ENCODE assay signal across 23 cellular contexts in genomic region chr1:22231995-22232690, GRCh38.
A peak's percentile ranks its signal among the peaks of the same experiment; 100 is the strongest.
DNase-seq lines count a peak whose midpoint lies in the region; ATAC-seq and TF ChIP-seq lines count a peak whose summit lies in the region.
"Had no signal": no experiment of that assay in that cellular context is flagged by ENCODE, and none has a peak within 500 bp of the region (broad histone marks: within the 10 kb centered on the region; RNA-seq: fewer than 3 reads in every experiment).

No MANE protein-coding gene starts in this region.

- 0 out of 7 replicates have a peak overlapping the region, but pooled peaks of 1 of the 3 experiments have one; percentile 16 for H3K27ac Mint-ChIP-seq in H9
- no peak overlapping the region for H3K27ac Mint-ChIP-seq in activated naive CD4-positive, alpha-beta T cell treated with anti-CD3 and anti-CD28 coated beads, Interleukin-2, amount 10 ng/mL, durations not matched to agents 7 days and 5 days
- H3K27ac Mint-ChIP-seq: activated B cell treated with CpG ODN at 0.5 μM for 24 hours; activated naive CD4-positive, alpha-beta T cell treated with anti-CD3 and anti-CD28 coated beads, Interleukin-2, amount 50 U/mL, for 72 hours; activated T-helper 1 cell treated with anti-CD3 and anti-CD28 coated beads, Interleukin-12 subunit alpha, Interleukin-12 subunit beta, Interleukin-2, Interleukin-4 antibody, amounts not matched to agents 30 ng/mL and 10 ng/mL and 1 ng/mL, durations not matched to agents 14 hours and 24 hours and 36 hours; memory B cell had no signal

- no peaks in the 10 kb centered on the region for H3K36me3 Mint-ChIP-seq in H9 (ENCODE audit: insufficient read depth in 1 of 3, low read depth in 3 of 3)
- H3K36me3 Mint-ChIP-seq in activated naive CD4-positive, alpha-beta T cell treated with anti-CD3 and anti-CD28 coated beads, Interleukin-2, amount 10 ng/mL, durations not matched to agents 7 days and 5 days = no peaks in the 10 kb centered on the region
- H3K36me3 Mint-ChIP-seq: activated naive CD4-positive, alpha-beta T cell treated with anti-CD3 and anti-CD28 coated beads, Interleukin-2, amount 50 U/mL, for 72 hours; memory B cell had no signal

- H3K4me3 ChIP-seq in choroid plexus epithelial cell (ENCODE audit: low read depth, low read length) (no peak overlapping the region), trophoblast cell (ENCODE audit: low read depth, low read length) (no peak overlapping the region)
- H3K4me3 ChIP-seq: GM23248, PC-9, transverse colon had no signal

- H3K4me1 Mint-ChIP-seq in H9 = peaks cover 27 to 58% of the 10 kb centered on the region in 2 experiments
- no peaks in the 10 kb centered on the region for H3K4me1 Mint-ChIP-seq in activated naive CD4-positive, alpha-beta T cell treated with anti-CD3 and anti-CD28 coated beads, Interleukin-2, amount 10 ng/mL, durations not matched to agents 7 days and 5 days
- H3K4me1 Mint-ChIP-seq: activated B cell treated with CpG ODN at 0.5 μM for 24 hours, memory B cell had no signal

- no peak overlapping the region for H3K56ac ChIP-seq in H9 (ENCODE audit: insufficient read length, low read depth, low read length)

- H3K27ac ChIP-seq in H9 (ENCODE audit: insufficient read length, low read depth, low read length) (no peak overlapping the region), trophoblast cell (ENCODE audit: low read depth, low read length) (no peak overlapping the region)
- H3K27ac ChIP-seq: GM23248, neutrophil, PC-9, transverse colon had no signal

- H3K9ac ChIP-seq in H9 (ENCODE audit: extremely low read depth, insufficient read length, low read length) (no peak overlapping the region), trophoblast cell (ENCODE audit: low read length) (no peak overlapping the region)
- H3K9ac ChIP-seq: GM23248 had no signal

- no peak overlapping the region for H2BK20ac ChIP-seq in H9 (ENCODE audit: low read depth, low read length, poor library complexity, severe bottlenecking)

- H3K23ac ChIP-seq in H9 (ENCODE audit: insufficient read length, low read depth, low read length) (no peak overlapping the region), trophoblast cell (ENCODE audit: low read length) (no peak overlapping the region)

- H2BK15ac ChIP-seq in H9 (ENCODE audit: low read depth, low read length) = no peak overlapping the region

- CTCF ChIA-PET in activated naive CD4-positive, alpha-beta T cell treated with anti-CD3 and anti-CD28 coated beads, Interleukin-2, amount 10 ng/mL, durations not matched to agents 7 days and 5 days (lab: Charles Lee) = no interaction called here

- H2BK5ac ChIP-seq in H9 (ENCODE audit: insufficient read length, low read length) = no peak overlapping the region
- no peak overlapping the region for H2BK5ac ChIP-seq in trophoblast cell (ENCODE audit: low read depth, low read length, poor library complexity)

- no CpG with 5 or more reads among the region's 6 CpGs for WGBS in H9 (ENCODE audit: extremely low coverage, insufficient read length, low lambda C conversion rate)
- WGBS in trophoblast cell (ENCODE audit: extremely low coverage, insufficient coverage, insufficient read length) = no CpG with 5 or more reads among the region's 6 CpGs

- no peaks in the 10 kb centered on the region; the same call in none of the 2 replicates for H3K27me3 Mint-ChIP-seq in H9 (ENCODE audit: low read depth)
- peaks cover 48% of the 10 kb centered on the region for H3K27me3 Mint-ChIP-seq in activated naive CD4-positive, alpha-beta T cell treated with anti-CD3 and anti-CD28 coated beads, Interleukin-2, amount 10 ng/mL, durations not matched to agents 7 days and 5 days

- H3K4me3 Mint-ChIP-seq in H9 = no peak overlapping the region
- H3K4me3 Mint-ChIP-seq in activated naive CD4-positive, alpha-beta T cell treated with anti-CD3 and anti-CD28 coated beads, Interleukin-2, amount 10 ng/mL, durations not matched to agents 7 days and 5 days = no peak overlapping the region
- H3K4me3 Mint-ChIP-seq: activated B cell treated with CpG ODN at 0.5 μM for 24 hours; activated T-helper 1 cell treated with anti-CD3 and anti-CD28 coated beads, Interleukin-12 subunit alpha, Interleukin-12 subunit beta, Interleukin-2, Interleukin-4 antibody, amounts not matched to agents 30 ng/mL and 10 ng/mL and 1 ng/mL, durations not matched to agents 14 hours and 24 hours and 36 hours; memory B cell had no signal

- H4K8ac ChIP-seq in H9 (replicated peaks; ENCODE audit: insufficient read length, low read depth, low read length) = no peak overlapping the region
- H4K8ac ChIP-seq in trophoblast cell (ENCODE audit: low read depth, low read length) = no peak overlapping the region

- H3K79me2 ChIP-seq in H9 (ENCODE audit: insufficient read depth, low read length) (no peaks in the 10 kb centered on the region), trophoblast cell (ENCODE audit: control insufficient read depth, insufficient read depth, low read length, poor library complexity) (no peaks in the 10 kb centered on the region)

- H4K5ac ChIP-seq in H9 (ENCODE audit: insufficient read length, low read depth, low read length) = no peak overlapping the region

- DNase-seq in H9 = no peak
- peak; percentile 4 for DNase-seq in NCI-H69 (lab: John Stamatoyannopoulos, UW)
- no peak for DNase-seq in choroid plexus epithelial cell (ENCODE audit: low read depth)
- no peak for DNase-seq in trophoblast cell
- no peak for DNase-seq in activated CD4-positive, alpha-beta T cell treated with anti-CD3 and anti-CD28 coated beads, Interleukin-2, amount 50 U/mL, for 1 hour
- DNase-seq in activated naive CD4-positive, alpha-beta T cell treated with anti-CD3 and anti-CD28 coated beads, Interleukin-2, amount 10 ng/mL, durations not matched to agents 7 days and 5 days = no peak
- DNase-seq: activated B cell treated with CpG ODN at 0.5 μM for 24 hours; activated CD4-positive, alpha-beta T cell treated with anti-CD3 and anti-CD28 coated beads, Interleukin-2, amount 50 U/mL, for 4 hours; AML-193; effector CD8-positive, alpha-beta T cell; GM23248; left colon; NCI-H1105 treated with DMSO at 0.1 percent for 48 hours; NCI-H2081 treated with DMSO at 0.1 percent for 48 hours; NCI-H446; SHP77; transverse colon had no signal

- H4K91ac ChIP-seq in H9 (ENCODE audit: insufficient read length, low read depth, low read length) (no peak overlapping the region), trophoblast cell (ENCODE audit: low read depth, low read length) (no peak overlapping the region)

- no peak for ATAC-seq in GM21576 (IDR thresholded peaks at IDR 0.05; ENCODE audit: unreplicated experiment)
- ATAC-seq: activated naive CD4-positive, alpha-beta T cell treated with anti-CD3 and anti-CD28 coated beads, Interleukin-2, amount 50 U/mL, for 72 hours; left colon had no signal

- no peak overlapping the region for H2BK12ac ChIP-seq in H9 (ENCODE audit: insufficient read length, low read depth, low read length)
- H2BK12ac ChIP-seq in trophoblast cell (ENCODE audit: low read length) = no peak overlapping the region

- no peaks in the 10 kb centered on the region for H3K36me3 ChIP-seq in trophoblast cell (ENCODE audit: control insufficient read depth in 1 of 2, insufficient read depth in 2 of 2, low read length in 2 of 2)
- H3K36me3 ChIP-seq: neutrophil, transverse colon had no signal

- H3K27me3 ChIP-seq in H9 (ENCODE audit: insufficient read depth, low read length) (no peaks in the 10 kb centered on the region), trophoblast cell (ENCODE audit: insufficient read depth, low read length) (no peaks in the 10 kb centered on the region)

- no peak overlapping the region for H2BK120ac ChIP-seq in H9 (ENCODE audit: low read depth, low read length, poor library complexity, severe bottlenecking)
- H2BK120ac ChIP-seq in trophoblast cell (ENCODE audit: insufficient read depth, low read length, poor library complexity) = no peak overlapping the region

- H3K4ac ChIP-seq in H9 (ENCODE audit: low read depth, low read length) (no peak overlapping the region), trophoblast cell (ENCODE audit: low read depth, low read length) (no peak overlapping the region)

- H4K12ac ChIP-seq in trophoblast cell (ENCODE audit: low read depth, low read length) = no peak overlapping the region

- TF ChIP-seq CTCF in H9 (conservative IDR thresholded peaks at IDR 0.05) = peak; percentile 25; the same call in 2 of the 3 replicates
- peak; percentile 35 for TF ChIP-seq CTCF in choroid plexus epithelial cell (conservative IDR thresholded peaks at IDR 0.05; ENCODE audit: low read depth, low read length)

- H3K14ac ChIP-seq in H9 (ENCODE audit: insufficient read depth, low read length) = no peak overlapping the region
- no peak overlapping the region for H3K14ac ChIP-seq in trophoblast cell (ENCODE audit: low read length)

- H4K20me1 ChIP-seq in H9 (ENCODE audit: control insufficient read depth, insufficient read depth, insufficient read length) = no peaks in the 10 kb centered on the region

- H3T11ph ChIP-seq in H9 (ENCODE audit: low read length) = no peak overlapping the region

- H3K9me3 ChIP-seq in H9 (ENCODE audit: control insufficient read depth, low read depth, low read length) (no peaks in the 10 kb centered on the region), trophoblast cell (ENCODE audit: insufficient read depth, low read depth, low read length) (no peaks in the 10 kb centered on the region)
- H3K9me3 ChIP-seq: neutrophil, transverse colon had no signal

- no peaks in the 10 kb centered on the region for H3K9me3 Mint-ChIP-seq in H9
- H3K9me3 Mint-ChIP-seq in activated naive CD4-positive, alpha-beta T cell treated with anti-CD3 and anti-CD28 coated beads, Interleukin-2, amount 10 ng/mL, durations not matched to agents 7 days and 5 days = no peaks in the 10 kb centered on the region
- H3K9me3 Mint-ChIP-seq: activated B cell treated with CpG ODN at 0.5 μM for 24 hours; activated naive CD4-positive, alpha-beta T cell treated with anti-CD3 and anti-CD28 coated beads, Interleukin-2, amount 50 U/mL, for 72 hours; activated T-helper 1 cell treated with anti-CD3 and anti-CD28 coated beads, Interleukin-12 subunit alpha, Interleukin-12 subunit beta, Interleukin-2, Interleukin-4 antibody, amounts not matched to agents 30 ng/mL and 10 ng/mL and 1 ng/mL, durations not matched to agents 14 hours and 24 hours and 36 hours had no signal

- no peak overlapping the region for H2AFZ ChIP-seq in H9 (ENCODE audit: low read length)
- H2AFZ ChIP-seq in trophoblast cell (ENCODE audit: insufficient read depth, low read length, poor library complexity) = no peak overlapping the region
- H2AFZ ChIP-seq: GM23248, PC-9 had no signal

- H3K79me1 ChIP-seq in H9 (ENCODE audit: insufficient read depth, low read depth, low read length, poor library complexity, severe bottlenecking) = no peaks in the 10 kb centered on the region
- H3K79me1 ChIP-seq in trophoblast cell (ENCODE audit: low read length) = peaks cover 5% of the 10 kb centered on the region

- no peaks in the 10 kb centered on the region for H3K23me2 ChIP-seq in H9 (ENCODE audit: insufficient read length, low read depth, low read length, poor library complexity, severe bottlenecking)

- H2AK5ac ChIP-seq in H9 (ENCODE audit: insufficient read length, low read length) (no peak overlapping the region), trophoblast cell (ENCODE audit: low read length) (peak overlapping the region; percentile 23)

- H3K4me2 ChIP-seq in H9 (ENCODE audit: insufficient read depth, insufficient read length, low read length) (no peak overlapping the region), trophoblast cell (ENCODE audit: low read length) (no peak overlapping the region)
- H3K4me2 ChIP-seq: PC-9 had no signal

- H3K4me1 ChIP-seq in H9 (ENCODE audit: insufficient read depth, low read length) (no peaks in the 10 kb centered on the region; the same call in 1 of the 2 replicates), trophoblast cell (ENCODE audit: control insufficient read depth in 1 of 2, insufficient read depth in 2 of 2, low read length in 2 of 2) (peaks cover 15 to 16% of the 10 kb centered on the region in 2 experiments)
- H3K4me1 ChIP-seq: transverse colon had no signal

- H3K18ac ChIP-seq in H9 (ENCODE audit: insufficient read length, low read depth, low read length) = no peak overlapping the region
- no peak overlapping the region for H3K18ac ChIP-seq in trophoblast cell (ENCODE audit: low read length)
